In the genomic region with DNA sequence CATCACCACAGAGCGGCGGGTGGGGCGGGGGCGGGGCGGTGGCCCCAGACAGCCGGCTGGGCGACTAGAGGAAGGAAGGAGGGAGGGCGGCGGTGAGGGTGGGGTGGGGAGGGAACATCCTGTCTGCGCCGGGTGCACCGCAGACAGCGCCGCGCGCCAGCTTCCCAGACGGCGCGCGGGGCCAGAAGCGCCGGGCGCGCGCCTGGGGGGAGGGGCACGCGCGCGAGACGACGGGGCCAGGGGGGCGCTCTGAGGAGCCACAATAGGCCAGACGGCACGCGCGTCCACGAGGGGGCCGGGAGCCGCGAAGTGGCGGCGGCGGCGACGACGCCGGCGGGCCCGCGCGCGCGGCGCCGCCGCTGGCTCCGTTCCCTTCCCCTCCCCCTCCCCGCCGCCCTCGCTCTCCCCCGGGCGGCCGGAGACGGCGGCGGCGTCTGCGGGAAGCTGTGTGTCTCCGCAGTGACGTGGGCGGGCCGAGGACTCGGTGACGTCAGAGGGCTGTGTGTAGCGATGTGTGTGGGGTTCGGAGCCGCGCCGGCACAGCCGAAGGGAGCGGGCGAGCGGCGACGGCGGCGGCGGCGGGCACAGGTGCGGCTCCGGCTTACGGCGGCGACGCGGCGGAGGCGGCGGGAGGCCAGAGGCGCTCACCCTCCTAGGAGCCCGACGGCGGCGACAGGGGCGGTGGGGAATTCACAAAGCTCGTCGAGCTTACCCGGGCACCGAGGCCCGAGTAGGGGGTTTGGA, we compare ENCODE assay signal across 8 cellular contexts. TPM values are rescaled to one million over a fixed set of nuclear protein-coding genes. Genes with fewer than 3 reads are reported as not detected.
DNase-seq lines count a peak whose midpoint lies in the region; ATAC-seq and TF ChIP-seq lines count a peak whose summit lies in the region.

A gene with protein sequence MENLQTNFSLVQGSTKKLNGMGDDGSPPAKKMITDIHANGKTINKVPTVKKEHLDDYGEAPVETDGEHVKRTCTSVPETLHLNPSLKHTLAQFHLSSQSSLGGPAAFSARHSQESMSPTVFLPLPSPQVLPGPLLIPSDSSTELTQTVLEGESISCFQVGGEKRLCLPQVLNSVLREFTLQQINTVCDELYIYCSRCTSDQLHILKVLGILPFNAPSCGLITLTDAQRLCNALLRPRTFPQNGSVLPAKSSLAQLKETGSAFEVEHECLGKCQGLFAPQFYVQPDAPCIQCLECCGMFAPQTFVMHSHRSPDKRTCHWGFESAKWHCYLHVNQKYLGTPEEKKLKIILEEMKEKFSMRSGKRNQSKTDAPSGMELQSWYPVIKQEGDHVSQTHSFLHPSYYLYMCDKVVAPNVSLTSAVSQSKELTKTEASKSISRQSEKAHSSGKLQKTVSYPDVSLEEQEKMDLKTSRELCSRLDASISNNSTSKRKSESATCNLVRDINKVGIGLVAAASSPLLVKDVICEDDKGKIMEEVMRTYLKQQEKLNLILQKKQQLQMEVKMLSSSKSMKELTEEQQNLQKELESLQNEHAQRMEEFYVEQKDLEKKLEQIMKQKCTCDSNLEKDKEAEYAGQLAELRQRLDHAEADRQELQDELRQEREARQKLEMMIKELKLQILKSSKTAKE (plus strand): TSS at position 540 of the 744 bp plus-strand sequence. CDS start 2,617 bp downstream, outside the sequence.

- WGBS in SK-N-SH (ENCODE audit: low lambda C conversion rate), result 0% methylated on average over 5 of the region's 110 CpGs
- WGBS in suprapubic skin, result no CpG with 5 or more reads among the region's 110 CpGs

- peaks cover 47% of the 10 kb centered on the region for H3K79me2 ChIP-seq in SK-N-SH (ENCODE audit: insufficient read depth)

- POLR2A ChIA-PET in SK-N-SH (lab: Yijun Ruan, JAX), result interaction anchor here (0.6 to 1.9 kb wide), 9 partner anchors 13 to 228 kb away, joined by 3 to 6 read pairs (median 3); a partner anchor contains a TSS

- peaks cover 39% of the 10 kb centered on the region for H3F3A ChIP-seq in SK-N-SH (replicated peaks; ENCODE audit: insufficient read depth)

- H3K4me3 ChIP-seq in GM08714 (ENCODE audit: low read length) (peak within 1 kb of the TSS; percentile 97), SK-N-SH (ENCODE audit: low read depth in 2 of 2, low read length in 1 of 2) (peak within 1 kb of the TSS; percentile 88 to 92), suprapubic skin (peak within 1 kb of the TSS; percentile 62)

- DNase-seq in NCI-H1048 (lab: John Stamatoyannopoulos, UW) (peak; percentile 87), SK-N-SH (peak; percentile 92), germinal center (ENCODE audit: low spot score) (peak; percentile 87), occipital lobe (lab: John Stamatoyannopoulos, UW) (peak; percentile 88), suprapubic skin (ENCODE audit: low spot score in 2 of 2) (peak; percentile 98)
- peak; percentile 96 for DNase-seq in activated naive CD4-positive, alpha-beta T cell treated with anti-CD3 and anti-CD28 coated beads, Interleukin-2, amount 50 U/mL, for 16 hours

- peak within 1 kb of the TSS; percentile 98 for H3K9ac ChIP-seq in SK-N-SH

- peak within 1 kb of the TSS; percentile 96 for H3K4me2 ChIP-seq in SK-N-SH

- TF ChIP-seq RAD21 in SK-N-SH (IDR thresholded peaks at IDR 0.05; ENCODE audit: low read length), result no peak

- peak within 1 kb of the TSS; percentile 99 to 100 for H3K27ac ChIP-seq in SK-N-SH (ENCODE audit: low read depth in 2 of 2, low read length in 1 of 2)
- H3K27ac ChIP-seq in suprapubic skin, result peak within 1 kb of the TSS; percentile 95

- peaks cover 31% of the 10 kb centered on the region for H4K20me1 ChIP-seq in SK-N-SH (ENCODE audit: insufficient read depth)

- H3K36me3 ChIP-seq in SK-N-SH (replicated peaks in 1 of 2; ENCODE audit: control insufficient read depth in 1 of 2, insufficient read depth in 2 of 2, low read length in 1 of 2) (peaks cover 22 to 30% of the 10 kb centered on the region in 2 experiments), suprapubic skin (no peaks in the 10 kb centered on the region)

- TF ChIP-seq CTCF in SK-N-SH (IDR thresholded peaks at IDR 0.05) (no peak), suprapubic skin (IDR thresholded peaks at IDR 0.05) (peak; percentile 4)

- TF ChIP-seq EP300 in SK-N-SH (IDR thresholded peaks at IDR 0.05; ENCODE audit: borderline replicate concordance in 1 of 2, low read depth in 1 of 2, low read length in 1 of 2) (peak; percentile 18 to 54; a peak in 1 of 4 replicates), suprapubic skin (IDR thresholded peaks at IDR 0.05) (no peak)

- H3K4me1 ChIP-seq in SK-N-SH (ENCODE audit: control insufficient read depth in 1 of 2, insufficient read depth in 2 of 2, low read depth in 1 of 2, low read length in 1 of 2) (peaks cover 25 to 36% of the 10 kb centered on the region in 2 experiments), suprapubic skin (peaks cover 41% of the 10 kb centered on the region)

- H3K27me3 ChIP-seq in SK-N-SH (ENCODE audit: insufficient read depth) (no peaks in the 10 kb centered on the region), suprapubic skin (no peaks in the 10 kb centered on the region)

- no peaks in the 10 kb centered on the region for H3K9me2 ChIP-seq in SK-N-SH

- peak within 1 kb of the TSS; percentile 85; the same call in 1 of the 2 replicates for H2AFZ ChIP-seq in SK-N-SH (ENCODE audit: low read depth)

- ATAC-seq in HG02588 (IDR thresholded peaks at IDR 0.05; ENCODE audit: unreplicated experiment), result peak; percentile 50

- H3K9me3 ChIP-seq in SK-N-SH, result no peaks in the 10 kb centered on the region
- H3K9me3 ChIP-seq in suprapubic skin, result no peaks in the 10 kb centered on the region

- peak in 1 of 2 donors; percentile 76 for TF ChIP-seq POLR2A in suprapubic skin (IDR thresholded peaks at IDR 0.05)

- CTCF ChIA-PET in SK-N-SH (lab: Yijun Ruan, JAX), result interaction anchor here (0.7 to 2.8 kb wide), 11 partner anchors 9 to 508 kb away, joined by 3 to 15 read pairs (median 4); a partner anchor contains a TSS

TF ChIP-seq in SK-N-SH, 30 proteins besides CTCF, POLR2A, EP300 and RAD21 (continues in another document):
- TF ChIP-seq ELF1 (IDR thresholded peaks at IDR 0.05), result no peak
- TF ChIP-seq, protein P1, sequence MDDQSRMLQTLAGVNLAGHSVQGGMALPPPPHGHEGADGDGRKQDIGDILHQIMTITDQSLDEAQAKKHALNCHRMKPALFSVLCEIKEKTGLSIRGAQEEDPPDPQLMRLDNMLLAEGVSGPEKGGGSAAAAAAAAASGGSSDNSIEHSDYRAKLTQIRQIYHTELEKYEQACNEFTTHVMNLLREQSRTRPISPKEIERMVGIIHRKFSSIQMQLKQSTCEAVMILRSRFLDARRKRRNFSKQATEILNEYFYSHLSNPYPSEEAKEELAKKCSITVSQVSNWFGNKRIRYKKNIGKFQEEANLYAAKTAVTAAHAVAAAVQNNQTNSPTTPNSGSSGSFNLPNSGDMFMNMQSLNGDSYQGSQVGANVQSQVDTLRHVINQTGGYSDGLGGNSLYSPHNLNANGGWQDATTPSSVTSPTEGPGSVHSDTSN (IDR thresholded peaks at IDR 0.05), result no peak
- TF ChIP-seq TEAD4 (IDR thresholded peaks at IDR 0.05; ENCODE audit: borderline replicate concordance, insufficient read depth), result no peak
- no peak for TF ChIP-seq RCOR1 (IDR thresholded peaks at IDR 0.05; ENCODE audit: low read length)
- TF ChIP-seq POLR2AphosphoS5 (IDR thresholded peaks at IDR 0.05; ENCODE audit: low read depth, low read length), result peak; percentile 38
- TF ChIP-seq, protein P2, sequence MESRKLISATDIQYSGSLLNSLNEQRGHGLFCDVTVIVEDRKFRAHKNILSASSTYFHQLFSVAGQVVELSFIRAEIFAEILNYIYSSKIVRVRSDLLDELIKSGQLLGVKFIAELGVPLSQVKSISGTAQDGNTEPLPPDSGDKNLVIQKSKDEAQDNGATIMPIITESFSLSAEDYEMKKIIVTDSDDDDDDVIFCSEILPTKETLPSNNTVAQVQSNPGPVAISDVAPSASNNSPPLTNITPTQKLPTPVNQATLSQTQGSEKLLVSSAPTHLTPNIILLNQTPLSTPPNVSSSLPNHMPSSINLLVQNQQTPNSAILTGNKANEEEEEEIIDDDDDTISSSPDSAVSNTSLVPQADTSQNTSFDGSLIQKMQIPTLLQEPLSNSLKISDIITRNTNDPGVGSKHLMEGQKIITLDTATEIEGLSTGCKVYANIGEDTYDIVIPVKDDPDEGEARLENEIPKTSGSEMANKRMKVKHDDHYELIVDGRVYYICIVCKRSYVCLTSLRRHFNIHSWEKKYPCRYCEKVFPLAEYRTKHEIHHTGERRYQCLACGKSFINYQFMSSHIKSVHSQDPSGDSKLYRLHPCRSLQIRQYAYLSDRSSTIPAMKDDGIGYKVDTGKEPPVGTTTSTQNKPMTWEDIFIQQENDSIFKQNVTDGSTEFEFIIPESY (IDR thresholded peaks at IDR 0.05; ENCODE audit: borderline replicate concordance, low read depth), result no peak
- TF ChIP-seq FOSL2 (IDR thresholded peaks at IDR 0.05; ENCODE audit: borderline replicate concordance, low read depth), result no peak
- TF ChIP-seq SMC3 (IDR thresholded peaks at IDR 0.05; ENCODE audit: low read depth, low read length), result no peak; the same call in 1 of the 2 replicates
- TF ChIP-seq GATA2 (CRISPR knock-in tag; IDR thresholded peaks at IDR 0.05), result no peak

RNA-seq across cellular contexts. Expression of the gene that starts here (rescaled TPM):
- 3.9 and 5.1 TPM in 2 replicates for polyA plus RNA-seq in SK-N-SH (2012; rRNA removed)
- 4.0 and 4.8 TPM in 2 replicates for polyA plus RNA-seq in SK-N-SH (2012; cell fraction: cytosol; rRNA removed)
- polyA plus RNA-seq in SK-N-SH (2012; cell fraction: nucleus; rRNA removed), result 7.2 and 12.9 TPM in 2 replicates
- total RNA-seq in occipital lobe, result 134 TPM
- total RNA-seq in suprapubic skin, result 10 to 100 TPM; 24.9 to 50.6 (median 30.4) TPM

Comparison
In these comparisons a context has a peak if more than half of its experiments do, and no peak if none do; other contexts are left out.
1. Peak in every context shown above with its lines: DNase-seq, ATAC-seq, H3K4me3 ChIP-seq and H3K27ac ChIP-seq.